ENCODE assay signal across 8 cellular contexts in genomic region chr16:30335598-30336474, GRCh38. TPM values are rescaled to one million over a fixed set of nuclear protein-coding genes. Genes with fewer than 3 reads are reported as not detected.
DNase-seq lines count a peak whose midpoint lies in the region; ATAC-seq and TF ChIP-seq lines count a peak whose summit lies in the region.

No MANE protein-coding gene starts in this region.

- H3K27me3 ChIP-seq in esophagus squamous epithelium (no peaks in the 10 kb centered on the region), neutrophil (no peaks in the 10 kb centered on the region)

- WGBS in esophagus squamous epithelium, 2 donors = 18 to 40% methylated on average over 8 to 11 of the region's 17 CpGs

- H3K27ac ChIP-seq in esophagus squamous epithelium = peak overlapping the region; percentile 97 to 99 (median 98)
- peak overlapping the region; percentile 95 for H3K27ac ChIP-seq in neutrophil

- H3K9me3 ChIP-seq in T-helper 17 cell (ENCODE audit: control insufficient read depth, low read length, poor library complexity, severe bottlenecking) (no peaks in the 10 kb centered on the region), esophagus squamous epithelium (no peaks in the 10 kb centered on the region), neutrophil (no peaks in the 10 kb centered on the region)

- H3K27ac Mint-ChIP-seq in T-helper 17 cell = peak overlapping the region; percentile 82

- H3K4me3 Mint-ChIP-seq in T-helper 17 cell = peak overlapping the region; percentile 93

- intact Hi-C loops in esophagus squamous epithelium (cut with DNase I) = no loop called here

- no peak for TF ChIP-seq POLR2A in esophagus squamous epithelium (IDR thresholded peaks at IDR 0.05)

- ATAC-seq in HG03045 (IDR thresholded peaks at IDR 0.05; ENCODE audit: unreplicated experiment) (peak; percentile 7), T-helper 17 cell (no peak)

- H3K4me1 Mint-ChIP-seq in T-helper 17 cell = peaks cover 15% of the 10 kb centered on the region

- H3K36me3 ChIP-seq in esophagus squamous epithelium (no peaks in the 10 kb centered on the region), neutrophil (no peaks in the 10 kb centered on the region)

- no peaks in the 10 kb centered on the region for H3K36me3 Mint-ChIP-seq in T-helper 17 cell (ENCODE audit: low read depth)

- no peaks in the 10 kb centered on the region for H3K27me3 Mint-ChIP-seq in T-helper 17 cell

- H3K4me1 ChIP-seq in esophagus squamous epithelium (peaks cover 0 to 18% (median 6%) of the 10 kb centered on the region in 3 donors), neutrophil (ENCODE audit: control insufficient read depth in 1 of 2, insufficient read depth in 1 of 2, low read depth in 1 of 2, low read length in 1 of 2) (peaks cover 9 to 10% of the 10 kb centered on the region in 2 experiments)

- DNase-seq in NCI-H82 (lab: John Stamatoyannopoulos, UW) = peak; percentile 36
- no peak for DNase-seq in NCI-H82 treated with DMSO at 0.1 percent for 48 hours (lab: John Stamatoyannopoulos, UW; ENCODE audit: unreplicated experiment)
- DNase-seq in T-helper 17 cell = no peak
- DNase-seq in esophagus squamous epithelium (lab: John Stamatoyannopoulos, UW) = no peak
- DNase-seq in Kasumi-1 (lab: John Stamatoyannopoulos, UW) = no peak
- DNase-seq in middle frontal gyrus (ENCODE audit: extremely low spot score, low spot score) = no peak

- no peak for TF ChIP-seq CTCF in esophagus squamous epithelium (IDR thresholded peaks at IDR 0.05)
- no peak for TF ChIP-seq CTCF in neutrophil (IDR thresholded peaks at IDR 0.05)

- H3K4me3 ChIP-seq in esophagus squamous epithelium (peak overlapping the region; percentile 66 to 92 (median 72)), neutrophil (ENCODE audit: low read depth in 1 of 2, low read length in 1 of 2) (peak overlapping the region; percentile 65 to 82)

RNA-seq across cellular contexts. Expression of gene CD2BP2, which starts 19.3 kb away (rescaled TPM):
- total RNA-seq in T-helper 17 cell (10 to 100 TPM; 35.5 to 44.8 TPM), esophagus squamous epithelium (10 to 100 TPM; 21.9 to 38.0 (median 28.5) TPM)

RNA-seq across cellular contexts. Expression of gene TBC1D10B, which starts 34.5 kb away (rescaled TPM):
- 10 to 100 TPM; 27.4 to 28.8 TPM for total RNA-seq in T-helper 17 cell
- total RNA-seq in esophagus squamous epithelium = 10 to 100 TPM; 21.9 to 33.9 (median 26.1) TPM

RNA-seq across cellular contexts. Expression of gene MYL11, which starts 38.8 kb away (rescaled TPM):
- 1 to 10 TPM in 1 of 2 donors, not detected in 1; 1.8 TPM for total RNA-seq in T-helper 17 cell
- total RNA-seq in esophagus squamous epithelium = not detected

RNA-seq across cellular contexts. Expression of gene SEPTIN1, which starts 46.5 kb away (rescaled TPM):
- total RNA-seq in T-helper 17 cell (100 to 1,000 TPM; 192 to 220 TPM), esophagus squamous epithelium (1 to 10 TPM; 1.2 to 7.1 (median 2.7) TPM)

RNA-seq across cellular contexts. Expression of gene ZNF48, which starts 59.4 kb away (rescaled TPM):
- 1 to 10 TPM; 6.2 to 6.7 TPM for total RNA-seq in T-helper 17 cell
- total RNA-seq in esophagus squamous epithelium = 1 to 10 TPM; 2.8 to 5.9 (median 4.5) TPM
